In the genomic region with DNA sequence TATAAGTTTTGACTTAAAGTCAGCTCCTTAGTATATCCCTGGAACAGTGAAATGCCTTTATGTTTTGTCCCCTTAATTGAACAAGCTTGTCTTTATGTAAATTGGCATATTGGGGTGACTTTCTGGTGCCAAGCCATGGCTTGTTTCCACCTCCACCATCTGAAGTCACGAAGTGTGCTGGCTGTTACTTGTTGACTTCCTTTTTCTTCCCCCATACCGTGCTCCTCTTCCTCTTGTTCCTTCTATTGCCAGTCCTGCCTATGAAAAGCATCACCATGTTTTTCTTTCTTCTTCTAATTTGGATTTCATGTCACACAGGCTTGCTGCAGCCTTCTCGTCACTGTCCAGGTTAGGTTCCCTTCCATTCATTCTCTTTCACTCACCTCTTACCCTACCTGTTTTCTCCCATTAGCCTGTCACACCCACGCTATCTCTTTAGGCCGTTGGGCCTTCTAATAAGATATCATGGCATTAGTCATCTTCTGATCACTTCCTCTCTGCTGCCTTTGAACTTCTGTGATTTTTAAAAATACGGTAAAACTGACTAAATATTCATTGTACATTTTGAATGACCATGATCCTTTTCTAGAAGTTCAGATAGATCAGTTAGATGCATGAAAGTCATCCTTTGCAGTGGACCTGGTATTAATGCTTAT, we compare ENCODE assay signal across 1 cellular context.
TF ChIP-seq lines count a peak whose summit lies in the region.

No MANE protein-coding gene starts in this region.

TF ChIP-seq in WTC11, 78 proteins besides CTCF, POLR2A, EP300 and RAD21 (continued from another document):
- TF ChIP-seq RELA (CRISPR knock-in tag; IDR thresholded peaks at IDR 0.05; ENCODE audit: borderline replicate concordance) (no peak), ZNF423 (CRISPR knock-in tag; IDR thresholded peaks at IDR 0.05) (no peak), FOXJ3 (CRISPR knock-in tag; IDR thresholded peaks at IDR 0.05; ENCODE audit: borderline replicate concordance) (no peak)
- TF ChIP-seq, protein P1, sequence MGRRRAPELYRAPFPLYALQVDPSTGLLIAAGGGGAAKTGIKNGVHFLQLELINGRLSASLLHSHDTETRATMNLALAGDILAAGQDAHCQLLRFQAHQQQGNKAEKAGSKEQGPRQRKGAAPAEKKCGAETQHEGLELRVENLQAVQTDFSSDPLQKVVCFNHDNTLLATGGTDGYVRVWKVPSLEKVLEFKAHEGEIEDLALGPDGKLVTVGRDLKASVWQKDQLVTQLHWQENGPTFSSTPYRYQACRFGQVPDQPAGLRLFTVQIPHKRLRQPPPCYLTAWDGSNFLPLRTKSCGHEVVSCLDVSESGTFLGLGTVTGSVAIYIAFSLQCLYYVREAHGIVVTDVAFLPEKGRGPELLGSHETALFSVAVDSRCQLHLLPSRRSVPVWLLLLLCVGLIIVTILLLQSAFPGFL (CRISPR knock-in tag; IDR thresholded peaks at IDR 0.05; ENCODE audit: borderline replicate concordance) = no peak
TF ChIP-seq in WTC11: peak in this region for 0.
